ENCODE assay signal across 25 cellular contexts in the genomic region with DNA sequence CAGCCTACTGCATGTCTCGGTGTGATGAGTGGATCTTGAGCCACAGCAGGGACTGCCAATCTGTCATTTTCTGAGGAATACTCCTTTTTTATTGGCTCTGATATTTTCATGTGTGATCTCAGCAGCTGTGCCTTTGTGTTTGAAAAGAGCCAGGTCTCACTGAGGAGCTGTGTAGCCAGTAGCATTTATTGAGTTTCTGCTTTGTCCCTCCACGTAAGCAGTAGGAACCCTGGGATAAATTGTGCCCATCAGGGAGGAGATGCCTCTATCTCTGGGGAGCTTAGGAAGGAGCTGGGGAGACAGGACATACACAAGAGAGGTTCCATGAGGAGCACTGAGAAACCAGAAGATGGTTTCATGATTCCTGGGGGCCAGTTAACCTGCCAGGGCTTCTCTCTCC.
"Had no signal": no experiment of that assay in that cellular context is flagged by ENCODE, and none has a peak within 500 bp of the region (broad histone marks: within the 10 kb centered on the region; RNA-seq: fewer than 3 reads in every experiment).

No MANE protein-coding gene starts in this region.

- H3K36me3 ChIP-seq: MG63, SJSA1 had no signal

- H3K27ac ChIP-seq: SJSA1, SK-N-MC had no signal

- FAIRE-seq: HepG2, RCC 7860 had no signal

- H3K27me3 ChIP-seq: MG63, SJSA1 had no signal

- H3K9me3 ChIP-seq: MG63, SJSA1 had no signal

- H3K4me3 ChIP-seq: MG63, SJSA1, SK-N-MC had no signal

- DNase-seq: IMR-90, Karpas-422, KG1, MG63, NCI-H1092, NCI-H1105 treated with DMSO at 0.1 percent for 48 hours, NCI-H1417 treated with DMSO at 0.1 percent for 48 hours, NCI-H146, NCI-H1694 treated with DMSO at 0.1 percent for 48 hours, NCI-H1930, NCI-H2081, NCI-H2107, NCI-H2227 treated with DMSO at 0.1 percent for 48 hours, NCI-H446, NCI-H510A, NCI-H524 treated with DMSO at 0.1 percent for 48 hours, NCI-H69, NCI-H774, Right ventricle myocardium superior, RPMI8226, SIG-M5 had no signal
